28 cellular contexts compared by ENCODE assay signal in the genomic region with DNA sequence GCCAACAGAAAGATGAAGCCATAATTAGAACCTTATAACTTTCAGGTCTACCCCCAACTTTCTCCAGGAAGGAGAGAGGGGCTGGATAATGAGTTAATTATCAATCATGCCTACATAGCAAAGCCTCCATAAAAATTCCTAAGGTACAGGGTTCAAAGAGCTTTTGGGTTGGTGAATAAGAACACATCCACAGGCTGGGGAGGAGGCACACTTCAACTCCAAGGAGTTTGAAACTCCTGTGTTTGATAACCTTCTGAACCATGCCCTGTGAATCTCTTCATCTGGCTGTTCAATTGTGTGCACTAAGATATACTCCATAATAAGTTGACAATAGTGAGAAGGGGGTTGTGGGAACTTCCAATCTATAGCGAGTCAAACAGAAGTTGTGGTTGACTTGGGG.
"Had no signal": no experiment of that assay in that cellular context is flagged by ENCODE, and none has a peak within 500 bp of the region (broad histone marks: within the 10 kb centered on the region; RNA-seq: fewer than 3 reads in every experiment).

No MANE protein-coding gene starts in this region.

- H3K4me3 Mint-ChIP-seq: stimulated activated effector memory CD8-positive, alpha-beta T cell treated with anti-CD3 and anti-CD28 coated beads, Interleukin-12 subunit alpha, Interleukin-12 subunit beta, amount 100 ng/mL, for 72 hours; stimulated activated memory B cell treated with anti-CD40 and anti-IgM and Interleukin-4, amounts not matched to agents 10 μg/mL and 1 μg/mL and 100 μg/mL, for 72 hours; stimulated activated naive B cell treated with anti-CD40 and anti-IgM and Interleukin-4, amounts not matched to agents 10 μg/mL and 1 μg/mL and 100 μg/mL, for 72 hours; stimulated activated naive CD8-positive, alpha-beta T cell treated with anti-CD3 and anti-CD28 coated beads, Interleukin-15, amount 100 ng/mL, for 72 hours; stimulated activated naive CD8-positive, alpha-beta T cell treated with anti-CD3 and anti-CD28 coated beads, Interleukin-15, Interleukin-2, amounts not matched to agents 100 ng/mL and 50 ng/mL, for 24 hours; type B pancreatic cell had no signal

- H3K4me1 ChIP-seq: stomach, suprapubic skin, testis, thyroid gland, tibial artery, tibial nerve, transverse colon, upper lobe of left lung, upper lobe of right lung, uterus, vagina had no signal

- H3K27me3 Mint-ChIP-seq: stimulated activated memory B cell treated with anti-CD40 and anti-IgM and Interleukin-4, amounts not matched to agents 10 μg/mL and 1 μg/mL and 100 μg/mL, for 72 hours; stimulated activated naive B cell treated with anti-CD40 and anti-IgM and Interleukin-4, amounts not matched to agents 10 μg/mL and 1 μg/mL and 100 μg/mL, for 72 hours; stimulated activated naive CD8-positive, alpha-beta T cell treated with anti-CD3 and anti-CD28 coated beads, Interleukin-15, amount 100 ng/mL, for 72 hours; stimulated activated naive CD8-positive, alpha-beta T cell treated with anti-CD3 and anti-CD28 coated beads, Interleukin-15, Interleukin-2, amounts not matched to agents 100 ng/mL and 50 ng/mL, for 24 hours had no signal

- H3K27ac Mint-ChIP-seq: stimulated activated effector memory CD8-positive, alpha-beta T cell treated with anti-CD3 and anti-CD28 coated beads, Interleukin-12 subunit alpha, Interleukin-12 subunit beta, amount 100 ng/mL, for 72 hours; stimulated activated memory B cell treated with anti-CD40 and anti-IgM and Interleukin-4, amounts not matched to agents 10 μg/mL and 1 μg/mL and 100 μg/mL, for 72 hours; stimulated activated naive B cell treated with anti-CD40 and anti-IgM and Interleukin-4, amounts not matched to agents 10 μg/mL and 1 μg/mL and 100 μg/mL, for 72 hours; stimulated activated naive CD8-positive, alpha-beta T cell treated with anti-CD3 and anti-CD28 coated beads, Interleukin-15, amount 100 ng/mL, for 72 hours; stimulated activated naive CD8-positive, alpha-beta T cell treated with anti-CD3 and anti-CD28 coated beads, Interleukin-15, Interleukin-2, amounts not matched to agents 100 ng/mL and 50 ng/mL, for 24 hours; type B pancreatic cell had no signal

- H3K36me3 Mint-ChIP-seq: stimulated activated effector memory CD8-positive, alpha-beta T cell treated with anti-CD3 and anti-CD28 coated beads, Interleukin-12 subunit alpha, Interleukin-12 subunit beta, amount 100 ng/mL, for 72 hours; stimulated activated memory B cell treated with anti-CD40 and anti-IgM and Interleukin-4, amounts not matched to agents 10 μg/mL and 1 μg/mL and 100 μg/mL, for 72 hours; stimulated activated naive B cell treated with anti-CD40 and anti-IgM and Interleukin-4, amounts not matched to agents 10 μg/mL and 1 μg/mL and 100 μg/mL, for 72 hours; type B pancreatic cell had no signal

- H3K9me3 ChIP-seq: testis, thoracic aorta, thyroid gland, upper lobe of left lung, upper lobe of right lung, uterus, vagina had no signal

- FAIRE-seq: urothelium cell line had no signal

- H3K27me3 ChIP-seq: stomach, suprapubic skin, testis, thyroid gland, tibial artery, tibial nerve, transverse colon, upper lobe of left lung, upper lobe of right lung, uterus, vagina had no signal

- H3K36me3 ChIP-seq: stomach, suprapubic skin, thoracic aorta, thyroid gland, tibial artery, tibial nerve, transverse colon, upper lobe of left lung, upper lobe of right lung, uterus, vagina had no signal

- ATAC-seq: stimulated activated effector memory CD8-positive, alpha-beta T cell treated with anti-CD3 and anti-CD28 coated beads, Interleukin-12 subunit alpha, Interleukin-12 subunit beta, amount 100 ng/mL, for 72 hours; stimulated activated memory B cell treated with anti-CD40 and anti-IgM and Interleukin-4, amounts not matched to agents 10 μg/mL and 1 μg/mL and 100 μg/mL, for 72 hours; stimulated activated naive B cell treated with anti-CD40 and anti-IgM and Interleukin-4, amounts not matched to agents 10 μg/mL and 1 μg/mL and 100 μg/mL, for 72 hours; stimulated activated naive CD8-positive, alpha-beta T cell treated with anti-CD3 and anti-CD28 coated beads, Interleukin-15, amount 100 ng/mL, for 72 hours; stimulated activated naive CD8-positive, alpha-beta T cell treated with anti-CD3 and anti-CD28 coated beads, Interleukin-15, Interleukin-2, amounts not matched to agents 100 U/mL and 50 U/mL, for 24 hours; upper lobe of right lung had no signal

- H3K27ac ChIP-seq: stomach, suprapubic skin, testis, thoracic aorta, thyroid gland, tibial artery, tibial nerve, transverse colon, upper lobe of left lung, upper lobe of right lung, uterus, vagina had no signal

- H3K4me3 ChIP-seq: stomach, suprapubic skin, testis, thoracic aorta, thyroid gland, tibial artery, tibial nerve, transverse colon, upper lobe of left lung, upper lobe of right lung, uterus, vagina had no signal

- DNase-seq: stimulated activated CD4-positive, alpha-beta T cell treated with anti-CD3 and anti-CD28 coated beads, Interleukin-2, amount 100 ng/mL, for 48 hours; stimulated activated CD4-positive, alpha-beta T cell treated with anti-CD3 and anti-CD28 coated beads, Interleukin-4, amount 100 ng/mL, for 1 hour; stimulated activated CD4-positive, alpha-beta T cell treated with anti-CD3 and anti-CD28 coated beads, Interleukin-4, amount 100 ng/mL, for 24 hours; stimulated activated CD4-positive, alpha-beta T cell treated with anti-CD3 and anti-CD28 coated beads, Interleukin-4, amount 100 ng/mL, for 4 hours; stimulated activated CD8-positive, alpha-beta memory T cell treated with anti-CD3 and anti-CD28 coated beads, Interleukin-4, amount 100 ng/mL, for 48 hours; stimulated activated naive B cell treated with anti-CD40 and anti-IgM and Interleukin-4, amounts not matched to agents 10 μg/mL and 1 μg/mL and 100 μg/mL, for 72 hours; stimulated activated naive CD4-positive, alpha-beta T cell; stimulated activated naive CD4-positive, alpha-beta T cell treated with Interleukin-2 at 50 U/mL for 16 hours; stimulated activated naive CD8-positive, alpha-beta T cell treated with anti-CD3 and anti-CD28 coated beads, Interleukin-15, amount 100 ng/mL, for 72 hours; stimulated activated naive CD8-positive, alpha-beta T cell treated with anti-CD3 and anti-CD28 coated beads, Interleukin-15, Interleukin-2, amounts not matched to agents 100 U/mL and 50 U/mL, for 24 hours; stomach; substantia nigra; testis; thyroid gland; tibial artery; transverse colon; upper lobe of left lung; upper lobe of right lung; uterus had no signal

- H3K4me1 Mint-ChIP-seq: stimulated activated effector memory CD8-positive, alpha-beta T cell treated with anti-CD3 and anti-CD28 coated beads, Interleukin-12 subunit alpha, Interleukin-12 subunit beta, amount 100 ng/mL, for 72 hours; stimulated activated memory B cell treated with anti-CD40 and anti-IgM and Interleukin-4, amounts not matched to agents 10 μg/mL and 1 μg/mL and 100 μg/mL, for 72 hours; stimulated activated naive B cell treated with anti-CD40 and anti-IgM and Interleukin-4, amounts not matched to agents 10 μg/mL and 1 μg/mL and 100 μg/mL, for 72 hours; stimulated activated naive CD8-positive, alpha-beta T cell treated with anti-CD3 and anti-CD28 coated beads, Interleukin-15, amount 100 ng/mL, for 72 hours had no signal
